Comparison of ENCODE assay signal across 8 cellular contexts in genomic region chr5:80672140-80672736, GRCh38. TPM values are rescaled to one million over a fixed set of nuclear protein-coding genes. Genes with fewer than 3 reads are reported as not detected.
A peak's percentile ranks its signal among the peaks of the same experiment; 100 is the strongest.
DNase-seq lines count a peak whose midpoint lies in the region; ATAC-seq lines count a peak whose summit lies in the region.

No MANE protein-coding gene starts in this region.

- intact Hi-C loops in right cardiac atrium (cut with DNase I) = loop anchor here in 2 of 4 donors (5.0 to 10.0 kb wide), 3 partner anchors 185 to 513 kb away; partner anchors contain the start of gene FAM151B (in 2 of the 2)

- peak; percentile 73 for DNase-seq in AG08395 (ENCODE audit: low spot score)
- DNase-seq in NCI-H1105 treated with DMSO at 0.1 percent for 48 hours (lab: John Stamatoyannopoulos, UW) = peak; percentile 40
- DNase-seq in T-helper 2 cell = peak in 4 of 5 experiments; percentile 17 to 76 (median 43)
- peak in 38 of 58 donors; percentile 1 to 69 (median 24) for DNase-seq in anterior cingulate cortex (lab: John Stamatoyannopoulos, UW)
- DNase-seq in right cardiac atrium = peak; percentile 71 to 79 (median 75)
- DNase-seq in skeletal muscle cell (ENCODE audit: low read depth) = peak; percentile 15

- ATAC-seq in GM18861 (IDR thresholded peaks at IDR 0.05; ENCODE audit: unreplicated experiment) = peak; percentile 37
- ATAC-seq in right cardiac atrium = peak; percentile 72 to 74
- no peak for ATAC-seq in HG02840 (IDR thresholded peaks at IDR 0.05; ENCODE audit: low FRiP score, unreplicated experiment)

- H3K4me3 ChIP-seq in right cardiac atrium (ENCODE audit: low read length) (no peak overlapping the region), skeletal muscle cell (ENCODE audit: low read depth, low read length) (no peak overlapping the region)

- no peaks in the 10 kb centered on the region for H3K9me3 ChIP-seq in right cardiac atrium (ENCODE audit: control insufficient read depth, low read length)

- peaks cover 3% of the 10 kb centered on the region for H3K4me1 ChIP-seq in right cardiac atrium (ENCODE audit: control insufficient read depth, insufficient read depth, low read length)

- 16% methylated on average over 7 of the region's 7 CpGs for WGBS in right cardiac atrium

- no peak overlapping the region for H3K27ac ChIP-seq in right cardiac atrium (ENCODE audit: low read length)

- no peaks in the 10 kb centered on the region for H3K27me3 ChIP-seq in right cardiac atrium (ENCODE audit: control insufficient read depth, insufficient read depth)

RNA-seq across cellular contexts. Expression of gene DHFR, which starts 17.5 kb away (rescaled TPM):
- total RNA-seq in right cardiac atrium = 10 to 100 TPM in 2 of 4 donors, 1 to 10 TPM in 2; 4.3 to 14.9 (median 10.8) TPM
- polyA plus RNA-seq in right cardiac atrium = 8.7 TPM

RNA-seq across cellular contexts. Expression of gene MSH3, which starts 17.8 kb away (rescaled TPM):
- 10 to 100 TPM in 3 of 4 donors, 1 to 10 TPM in 1; 9.9 to 12.4 (median 10.5) TPM for total RNA-seq in right cardiac atrium
- 4.2 TPM for polyA plus RNA-seq in right cardiac atrium

Comparison
In these comparisons a context has a peak if more than half of its experiments do, and no peak if none do; other contexts are left out.
1. DNase-seq: peak in every context shown above with its lines; median percentile 75 in right cardiac atrium; 73 in AG08395; 43 in T-helper 2 cell; 40 in NCI-H1105 treated with DMSO at 0.1 percent for 48 hours; 24 in anterior cingulate cortex; 15 in skeletal muscle cell.